8 cellular contexts compared by ENCODE assay signal in the genomic region with DNA sequence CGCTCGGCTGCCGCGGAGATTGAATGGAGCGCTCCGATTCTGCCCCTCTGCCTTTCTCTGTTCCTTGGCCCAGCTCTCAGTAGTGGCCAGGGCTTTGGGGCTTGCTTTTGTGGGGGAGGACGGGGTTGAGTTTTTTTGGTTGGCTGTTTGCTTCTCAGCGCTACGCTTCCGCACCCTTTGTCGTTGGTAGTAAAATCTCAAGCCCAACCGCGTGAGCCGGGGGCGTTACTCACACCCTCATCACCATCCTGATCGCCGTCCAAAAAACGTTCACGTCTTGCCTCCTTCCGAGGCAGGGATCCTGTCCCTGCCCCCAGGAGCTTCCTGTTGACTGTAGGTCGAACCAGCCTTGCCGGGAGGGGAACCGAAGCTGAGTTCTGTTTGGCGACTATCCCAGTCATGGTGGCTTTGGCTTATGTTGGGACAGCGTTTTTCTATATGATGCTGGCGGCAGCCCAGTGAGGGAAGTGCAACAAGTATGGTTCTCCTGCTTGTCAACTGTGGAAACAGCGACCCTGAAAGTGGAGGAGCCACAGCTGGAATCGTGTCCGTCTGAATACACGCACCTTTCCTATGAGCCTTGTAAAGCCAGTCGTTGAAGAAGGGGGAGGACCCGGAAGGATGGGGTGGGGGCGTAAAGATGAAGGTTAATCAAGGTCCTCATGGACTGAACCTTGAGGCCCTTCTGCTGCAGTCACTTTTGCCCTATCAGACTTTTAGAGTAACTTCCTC. TPM values are rescaled to one million over a fixed set of nuclear protein-coding genes. Genes with fewer than 3 reads are reported as not detected.
DNase-seq lines count a peak whose midpoint lies in the region; ATAC-seq and TF ChIP-seq lines count a peak whose summit lies in the region.

No MANE protein-coding gene starts in this region.

- H3K27me3 ChIP-seq in AG04450 (ENCODE audit: control insufficient read depth, insufficient read depth, low read length) (peaks cover 4% of the 10 kb centered on the region), PC-3 (ENCODE audit: low read length) (no peaks in the 10 kb centered on the region), fibroblast of lung (ENCODE audit: control insufficient read depth, insufficient read depth, low read length) (no peaks in the 10 kb centered on the region)

- H3K36me3 ChIP-seq in PC-3 (ENCODE audit: low read depth, low read length) (no peaks in the 10 kb centered on the region), fibroblast of lung (ENCODE audit: control insufficient read depth, insufficient read depth, low read length) (no peaks in the 10 kb centered on the region)

- DNase-seq in AG04450 (ENCODE audit: low read depth, low spot score) (peak; percentile 41), PC-3 (peak; percentile 95), fibroblast of lung (ENCODE audit: low read depth in 2 of 2) (peak; percentile 83 to 88)
- peak; percentile 67 for DNase-seq in activated T-cell treated with anti-CD3 and anti-CD28 coated beads, Interleukin-2, amount 50 U/mL, for 4 hours

- H3K4me3 Mint-ChIP-seq in activated T-cell treated with anti-CD3 and anti-CD28 coated beads, Interleukin-2, amount 50 U/mL, for 4 hours: peak overlapping the region; percentile 92
- H3K4me3 Mint-ChIP-seq in nephron: peak overlapping the region; percentile 96 to 98 (median 97)
- H3K4me3 Mint-ChIP-seq in stimulated activated naive CD8-positive, alpha-beta T cell treated with anti-CD3 and anti-CD28 coated beads, Interleukin-15, Interleukin-2, amounts not matched to agents 100 ng/mL and 50 ng/mL, for 24 hours: peak overlapping the region; percentile 96

- H3K9me3 Mint-ChIP-seq in activated T-cell treated with anti-CD3 and anti-CD28 coated beads, Interleukin-2, amount 50 U/mL, for 4 hours: peaks cover 4% of the 10 kb centered on the region
- H3K9me3 Mint-ChIP-seq in nephron: no peaks in the 10 kb centered on the region
- H3K9me3 Mint-ChIP-seq in stimulated activated naive CD8-positive, alpha-beta T cell treated with anti-CD3 and anti-CD28 coated beads, Interleukin-15, Interleukin-2, amounts not matched to agents 100 ng/mL and 50 ng/mL, for 24 hours: no peaks in the 10 kb centered on the region

- CTCF ChIA-PET in AG04450 (lab: Charles Lee) (interaction anchor here (0.8 to 3.2 kb wide), 4 partner anchors 18 to 189 kb away, joined by 5 to 18 read pairs (median 10); no protein-coding TSS in a partner anchor), PC-3 (lab: Charles Lee) (no interaction called here)

- H3K36me3 Mint-ChIP-seq in activated T-cell treated with anti-CD3 and anti-CD28 coated beads, Interleukin-2, amount 50 U/mL, for 4 hours (ENCODE audit: insufficient read depth): no peaks in the 10 kb centered on the region
- no peaks in the 10 kb centered on the region for H3K36me3 Mint-ChIP-seq in nephron (ENCODE audit: low read depth)
- peaks cover 7% of the 10 kb centered on the region for H3K36me3 Mint-ChIP-seq in stimulated activated naive CD8-positive, alpha-beta T cell treated with anti-CD3 and anti-CD28 coated beads, Interleukin-15, Interleukin-2, amounts not matched to agents 100 ng/mL and 50 ng/mL, for 24 hours (ENCODE audit: low read depth)

- H3K79me2 ChIP-seq in PC-3 (ENCODE audit: low read length) (peaks cover 40% of the 10 kb centered on the region), fibroblast of lung (ENCODE audit: control insufficient read depth, insufficient read depth, low read length) (peaks cover 26% of the 10 kb centered on the region)

- H3K9me2 ChIP-seq in PC-3 (replicated peaks; ENCODE audit: low read length): no peaks in the 10 kb centered on the region

- peaks cover 39% of the 10 kb centered on the region for H4K20me1 ChIP-seq in PC-3 (ENCODE audit: low read length)
- no peaks in the 10 kb centered on the region for H4K20me1 ChIP-seq in fibroblast of lung (ENCODE audit: control insufficient read depth, extremely low read depth, insufficient read depth, low read length)

- H3K4me2 ChIP-seq in PC-3 (ENCODE audit: low read length) (peak overlapping the region; percentile 81), fibroblast of lung (ENCODE audit: extremely low read depth, insufficient read depth, low read length) (peak overlapping the region; percentile 84)

- H3K4me1 ChIP-seq in PC-3 (ENCODE audit: insufficient read depth, low read length) (peaks cover 12% of the 10 kb centered on the region), fibroblast of lung (ENCODE audit: control insufficient read depth, extremely low read depth, insufficient read depth, low read length) (peaks cover 3% of the 10 kb centered on the region)

- peak overlapping the region; percentile 90 for H3K4me3 ChIP-seq in AG04450 (ENCODE audit: low read depth, low read length)
- H3K4me3 ChIP-seq in PC-3 (ENCODE audit: low read length): peak overlapping the region; percentile 100
- H3K4me3 ChIP-seq in fibroblast of lung (replicated peaks in 1 of 4; ENCODE audit: control extremely low read depth in 1 of 4, insufficient read depth in 1 of 4, low read depth in 3 of 4, low read length in 4 of 4): peak overlapping the region; percentile 69 to 99 (median 84)

- peak; percentile 42 for ATAC-seq in GM18867 (IDR thresholded peaks at IDR 0.05; ENCODE audit: unreplicated experiment)
- ATAC-seq in HG03159 (IDR thresholded peaks at IDR 0.05; ENCODE audit: unreplicated experiment): peak; percentile 44
- ATAC-seq in PC-3: peak; percentile 62
- peak; percentile 57 to 62 for ATAC-seq in activated T-cell treated with anti-CD3 and anti-CD28 coated beads, Interleukin-2, amount 50 U/mL, for 4 hours

- BruUV-seq in PC-3 (replicated peaks; lab: Mats Ljungman, UMichigan): TSS peak; percentile 80

- POLR2A ChIA-PET in AG04450 (lab: Yijun Ruan, JAX) (interaction anchor here (1.2 kb wide), 2 partner anchors 18 to 100 kb away, joined by 3 to 4 read pairs; no protein-coding TSS in a partner anchor), PC-3 (lab: Charles Lee; ENCODE audit: unreplicated experiment) (no interaction called here)

- no peaks in the 10 kb centered on the region for H3F3A ChIP-seq in PC-3 (ENCODE audit: low read length, unreplicated experiment)

- H3K9ac ChIP-seq in PC-3 (ENCODE audit: low read length): peak overlapping the region; percentile 93
- peak overlapping the region; percentile 88 for H3K9ac ChIP-seq in fibroblast of lung (ENCODE audit: insufficient read depth, low read length)

- H2AFZ ChIP-seq in PC-3 (ENCODE audit: low read length): peak overlapping the region; percentile 87
- H2AFZ ChIP-seq in fibroblast of lung (ENCODE audit: low read length): peak overlapping the region; percentile 93

- no peak for TF ChIP-seq CTCF in AG04450 (IDR thresholded peaks at IDR 0.05; ENCODE audit: low read depth, low read length)
- TF ChIP-seq CTCF in PC-3 (conservative IDR thresholded peaks at IDR 0.05; ENCODE audit: low read depth, low read length): no peak
- no peak for TF ChIP-seq CTCF in fibroblast of lung (conservative IDR thresholded peaks at IDR 0.05 in 1 of 2, IDR thresholded peaks at IDR 0.05 in 1 of 2; ENCODE audit: low read depth in 1 of 2, low read length in 2 of 2)
- no peak for TF ChIP-seq CTCF in nephron (IDR thresholded peaks at IDR 0.05; ENCODE audit: unreplicated experiment in 3 of 3)

- H3K27me3 Mint-ChIP-seq in activated T-cell treated with anti-CD3 and anti-CD28 coated beads, Interleukin-2, amount 50 U/mL, for 4 hours (ENCODE audit: low read depth): no peaks in the 10 kb centered on the region
- no peaks in the 10 kb centered on the region for H3K27me3 Mint-ChIP-seq in nephron (ENCODE audit: low read depth)
- peaks cover 6% of the 10 kb centered on the region for H3K27me3 Mint-ChIP-seq in stimulated activated naive CD8-positive, alpha-beta T cell treated with anti-CD3 and anti-CD28 coated beads, Interleukin-15, Interleukin-2, amounts not matched to agents 100 ng/mL and 50 ng/mL, for 24 hours

- H3K9me3 ChIP-seq in AG04450 (ENCODE audit: control insufficient read depth, insufficient read depth, low read length): no peaks in the 10 kb centered on the region; the same call in none of the 2 replicates
- peaks cover 4% of the 10 kb centered on the region; the same call in 1 of the 2 replicates for H3K9me3 ChIP-seq in PC-3 (ENCODE audit: low read length)
- no peaks in the 10 kb centered on the region for H3K9me3 ChIP-seq in fibroblast of lung (ENCODE audit: control insufficient read depth, insufficient read depth, low read depth, low read length)

- H3K4me1 Mint-ChIP-seq in activated T-cell treated with anti-CD3 and anti-CD28 coated beads, Interleukin-2, amount 50 U/mL, for 4 hours (ENCODE audit: low read depth): peaks cover 61% of the 10 kb centered on the region
- peaks cover 40% of the 10 kb centered on the region for H3K4me1 Mint-ChIP-seq in nephron
- H3K4me1 Mint-ChIP-seq in stimulated activated naive CD8-positive, alpha-beta T cell treated with anti-CD3 and anti-CD28 coated beads, Interleukin-15, Interleukin-2, amounts not matched to agents 100 ng/mL and 50 ng/mL, for 24 hours (ENCODE audit: low read depth): peaks cover 73% of the 10 kb centered on the region

- H3K27ac ChIP-seq in AG04450 (ENCODE audit: low read depth, low read length) (peak overlapping the region; percentile 92), PC-3 (ENCODE audit: low read length) (peak overlapping the region; percentile 97), fibroblast of lung (ENCODE audit: insufficient read depth, low read length) (peak overlapping the region; percentile 83)

- intact Hi-C loops in PC-3 (cut with micrococcal nuclease): loop anchor here (2.0 to 5.0 kb wide), 2 partner anchors 18 to 71 kb away; no protein-coding TSS in a partner anchor

- H3K27ac Mint-ChIP-seq in nephron: peak overlapping the region; percentile 98 to 100 (median 100)
- H3K27ac Mint-ChIP-seq in stimulated activated naive CD8-positive, alpha-beta T cell treated with anti-CD3 and anti-CD28 coated beads, Interleukin-15, Interleukin-2, amounts not matched to agents 100 ng/mL and 50 ng/mL, for 24 hours: peak overlapping the region; percentile 100

RNA-seq across cellular contexts. Expression of a gene that starts 0.8 kb away (rescaled TPM):
- 18.7 and 23.3 TPM in 2 replicates for polyA plus RNA-seq in AG04450 (2011; rRNA removed)
- polyA minus RNA-seq in AG04450 (2011; rRNA and poly(A)+ RNA removed): 10.5 and 14.6 TPM in 2 replicates
- 73.5 and 113 TPM in 2 replicates for total RNA-seq in PC-3 (2014; rRNA removed)
- total RNA-seq in activated T-cell treated with anti-CD3 and anti-CD28 coated beads, Interleukin-2, amount 50 U/mL, for 4 hours: 10 to 100 TPM in 1 of 3 donors, 1 to 10 TPM in 2; 7.9 to 11.3 (median 8.1) TPM
- total RNA-seq in fibroblast of lung: 49.5 and 79.6 TPM in 2 replicates
- polyA plus RNA-seq in fibroblast of lung: 23.8 and 26.6 TPM in 2 replicates
- 23.5 and 26.7 TPM in 2 replicates for polyA plus RNA-seq in fibroblast of lung (2012)
- 14.5 and 26.2 TPM in 2 replicates for polyA minus RNA-seq in fibroblast of lung (ENCODE audit: low replicate concordance)

Comparison
In these comparisons a context has a peak if more than half of its experiments do, and no peak if none do; other contexts are left out.
1. Peak in every context shown above with its lines: DNase-seq, ATAC-seq, H3K4me3 ChIP-seq and H3K27ac ChIP-seq.
2. DNase-seq: peak in every context shown above with its lines; median percentile 95 in PC-3; 86 in fibroblast of lung; 67 in activated T-cell treated with anti-CD3 and anti-CD28 coated beads, Interleukin-2, amount 50 U/mL, for 4 hours; 41 in AG04450.